ENCODE assay signal across 20 cellular contexts in the genomic region with DNA sequence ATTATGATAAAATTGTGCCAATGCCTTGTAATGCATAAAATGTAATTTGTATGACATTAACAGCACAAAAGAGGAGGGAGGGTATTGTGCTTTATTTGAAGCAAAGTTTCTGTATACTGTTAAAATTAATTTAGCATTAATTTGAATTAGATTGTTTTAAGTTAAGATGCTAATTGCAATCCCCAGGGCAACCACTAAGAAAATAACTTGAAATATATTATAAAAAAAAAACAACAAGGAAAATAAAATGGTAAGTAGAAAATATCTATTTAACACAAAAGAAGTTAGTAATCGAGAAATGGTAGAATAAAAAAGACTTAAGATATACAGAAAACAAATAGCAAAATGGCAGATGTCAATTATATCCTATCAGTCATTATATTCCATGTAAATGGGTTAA.
DNase-seq lines count a peak whose midpoint lies in the region; ATAC-seq and TF ChIP-seq lines count a peak whose summit lies in the region.
"Had no signal": no experiment of that assay in that cellular context is flagged by ENCODE, and none has a peak within 500 bp of the region (broad histone marks: within the 10 kb centered on the region; RNA-seq: fewer than 3 reads in every experiment).

No MANE protein-coding gene starts in this region.

- H3K4me3 ChIP-seq in AG09309 (ENCODE audit: control insufficient read depth, low read depth, low read length) (no peak overlapping the region), endodermal cell (ENCODE audit: low read length) (no peak overlapping the region), smooth muscle cell (no peak overlapping the region)
- H3K4me3 ChIP-seq: BLaER1 treated with 17β-estradiol and CSF1 and Interleukin-3, amounts not matched to agents 10 nM and 100 nM; GM23338 had no signal

- no peaks in the 10 kb centered on the region for H3F3A ChIP-seq in smooth muscle cell (ENCODE audit: low read depth)

- no peaks in the 10 kb centered on the region for H3K9me3 ChIP-seq in endodermal cell (ENCODE audit: control insufficient read depth, low read length)
- H3K9me3 ChIP-seq in smooth muscle cell (replicated peaks; ENCODE audit: low read depth), result no peaks in the 10 kb centered on the region
- H3K9me3 ChIP-seq: BE2C; BLaER1 treated with 17β-estradiol and CSF1 and Interleukin-3, amounts not matched to agents 10 nM and 100 nM; Caco-2 had no signal

- H3K4me2 ChIP-seq in smooth muscle cell, result no peak overlapping the region
- H3K4me2 ChIP-seq: BLaER1 treated with 17β-estradiol and CSF1 and Interleukin-3, amounts not matched to agents 10 nM and 100 nM; GM23338 had no signal

- no peak overlapping the region for H3K27ac ChIP-seq in endodermal cell (ENCODE audit: low read depth, low read length)
- no peak overlapping the region for H3K27ac ChIP-seq in smooth muscle cell (ENCODE audit: low read depth)
- H3K27ac ChIP-seq: 22Rv1; BLaER1 treated with 17β-estradiol and CSF1 and Interleukin-3, amounts not matched to agents 10 nM and 100 nM had no signal

- H3K36me3 ChIP-seq in endodermal cell (ENCODE audit: control insufficient read depth, insufficient read depth, low read length), result no peaks in the 10 kb centered on the region
- H3K36me3 ChIP-seq in smooth muscle cell (ENCODE audit: low read depth), result no peaks in the 10 kb centered on the region
- H3K36me3 ChIP-seq: BE2C; BLaER1 treated with 17β-estradiol and CSF1 and Interleukin-3, amounts not matched to agents 10 nM and 100 nM had no signal

- no peaks in the 10 kb centered on the region for H3K79me2 ChIP-seq in smooth muscle cell (ENCODE audit: low read depth)

- H2AFZ ChIP-seq in smooth muscle cell (ENCODE audit: low read depth), result no peak overlapping the region
- H2AFZ ChIP-seq: GM23338 had no signal

- intact Hi-C loops in activated naive CD4-positive, alpha-beta T cell treated with anti-CD3 and anti-CD28 coated beads for 36 hours (cut with micrococcal nuclease), result no loop called here

- no peaks in the 10 kb centered on the region for H4K20me1 ChIP-seq in smooth muscle cell (ENCODE audit: low read depth)
- H4K20me1 ChIP-seq: BLaER1 treated with 17β-estradiol and CSF1 and Interleukin-3, amounts not matched to agents 10 nM and 100 nM had no signal

- H3K9me3 Mint-ChIP-seq in endodermal cell, result no peaks in the 10 kb centered on the region
- no peaks in the 10 kb centered on the region for H3K9me3 Mint-ChIP-seq in glutamatergic neuron (ENCODE audit: unreplicated experiment)
- H3K9me3 Mint-ChIP-seq in activated naive CD4-positive, alpha-beta T cell treated with anti-CD3 and anti-CD28 coated beads for 36 hours, result no peaks in the 10 kb centered on the region
- H3K9me3 Mint-ChIP-seq: CD4-positive, CD25-positive, alpha-beta regulatory T cell; CD8-positive, alpha-beta T cell; GM23338; H9 had no signal

- H3K27me3 Mint-ChIP-seq in endodermal cell (ENCODE audit: insufficient read depth) (peaks cover 16% of the 10 kb centered on the region), glutamatergic neuron (ENCODE audit: unreplicated experiment) (no peaks in the 10 kb centered on the region)
- peaks cover 9% of the 10 kb centered on the region for H3K27me3 Mint-ChIP-seq in activated naive CD4-positive, alpha-beta T cell treated with anti-CD3 and anti-CD28 coated beads for 36 hours (ENCODE audit: low read depth)
- H3K27me3 Mint-ChIP-seq: CD4-positive, CD25-positive, alpha-beta regulatory T cell had no signal

- H3K4me3 Mint-ChIP-seq in endodermal cell (no peak overlapping the region), glutamatergic neuron (ENCODE audit: unreplicated experiment) (no peak overlapping the region)
- no peak overlapping the region for H3K4me3 Mint-ChIP-seq in activated naive CD4-positive, alpha-beta T cell treated with anti-CD3 and anti-CD28 coated beads for 36 hours
- H3K4me3 Mint-ChIP-seq: CD4-positive, CD25-positive, alpha-beta regulatory T cell; CD8-positive, alpha-beta T cell; GM23338; H9 had no signal

- H3K27ac Mint-ChIP-seq in endodermal cell, result no peak overlapping the region
- no peak overlapping the region for H3K27ac Mint-ChIP-seq in glutamatergic neuron (ENCODE audit: unreplicated experiment)
- H3K27ac Mint-ChIP-seq in activated naive CD4-positive, alpha-beta T cell treated with anti-CD3 and anti-CD28 coated beads for 36 hours, result no peak overlapping the region
- H3K27ac Mint-ChIP-seq: CD4-positive, CD25-positive, alpha-beta regulatory T cell; CD8-positive, alpha-beta T cell; GM23338; H9 had no signal

- H3K4me1 ChIP-seq in endodermal cell (ENCODE audit: control insufficient read depth, insufficient read depth, low read length), result no peaks in the 10 kb centered on the region
- H3K4me1 ChIP-seq in smooth muscle cell (ENCODE audit: low read depth), result no peaks in the 10 kb centered on the region
- H3K4me1 ChIP-seq: BE2C; BLaER1 treated with 17β-estradiol and CSF1 and Interleukin-3, amounts not matched to agents 10 nM and 100 nM; Caco-2 had no signal

- no peak for DNase-seq in AG09309 (ENCODE audit: low read depth)
- DNase-seq in endodermal cell, result no peak
- DNase-seq in glutamatergic neuron, result no peak
- DNase-seq in smooth muscle cell (lab: John Stamatoyannopoulos, UW; ENCODE audit: unreplicated experiment), result no peak
- DNase-seq in NCI-H146 treated with DMSO at 0.1 percent for 48 hours (lab: John Stamatoyannopoulos, UW; ENCODE audit: unreplicated experiment), result no peak
- no peak for DNase-seq in SHP77 treated with DMSO at 0.1 percent for 48 hours (lab: John Stamatoyannopoulos, UW)
- DNase-seq in activated naive CD4-positive, alpha-beta T cell treated with anti-CD3 and anti-CD28 coated beads for 36 hours, result no peak
- DNase-seq: AML-193; BE2C; Caco-2; CD4-positive, CD25-positive, alpha-beta regulatory T cell; CD8-positive, alpha-beta T cell; DMS153; DND-41; H9 had no signal

- H3K36me3 Mint-ChIP-seq in endodermal cell (ENCODE audit: low read depth), result no peaks in the 10 kb centered on the region
- no peaks in the 10 kb centered on the region for H3K36me3 Mint-ChIP-seq in glutamatergic neuron (ENCODE audit: unreplicated experiment)
- no peaks in the 10 kb centered on the region for H3K36me3 Mint-ChIP-seq in activated naive CD4-positive, alpha-beta T cell treated with anti-CD3 and anti-CD28 coated beads for 36 hours (ENCODE audit: low read depth)
- H3K36me3 Mint-ChIP-seq: CD4-positive, CD25-positive, alpha-beta regulatory T cell; CD8-positive, alpha-beta T cell had no signal

- CTCF ChIA-PET in activated naive CD4-positive, alpha-beta T cell treated with anti-CD3 and anti-CD28 coated beads for 36 hours (lab: Charles Lee), result no interaction called here

- H3K4me1 Mint-ChIP-seq in endodermal cell (no peaks in the 10 kb centered on the region), glutamatergic neuron (ENCODE audit: low read depth, unreplicated experiment) (peaks cover 11% of the 10 kb centered on the region)
- H3K4me1 Mint-ChIP-seq in activated naive CD4-positive, alpha-beta T cell treated with anti-CD3 and anti-CD28 coated beads for 36 hours (ENCODE audit: low read depth), result no peaks in the 10 kb centered on the region
- H3K4me1 Mint-ChIP-seq: CD4-positive, CD25-positive, alpha-beta regulatory T cell; GM23338 had no signal

- H3K27me3 ChIP-seq in endodermal cell (ENCODE audit: control insufficient read depth, insufficient read depth, low read length, poor library complexity, severe bottlenecking), result no peaks in the 10 kb centered on the region
- peaks cover 31% of the 10 kb centered on the region for H3K27me3 ChIP-seq in smooth muscle cell (ENCODE audit: low read depth)
- H3K27me3 ChIP-seq: BE2C; BLaER1 treated with 17β-estradiol and CSF1 and Interleukin-3, amounts not matched to agents 10 nM and 100 nM had no signal

- TF ChIP-seq CTCF in AG09309 (IDR thresholded peaks at IDR 0.05; ENCODE audit: control insufficient read depth, insufficient read depth, low read depth, low read length, missing control alignments) (peak; percentile 3), endodermal cell (conservative IDR thresholded peaks at IDR 0.05) (peak; percentile 55), glutamatergic neuron (IDR thresholded peaks at IDR 0.05; ENCODE audit: partially characterized antibody, unreplicated experiment) (peak; percentile 60), smooth muscle cell (IDR thresholded peaks at IDR 0.05; ENCODE audit: borderline replicate concordance, insufficient read depth, poor library complexity, severe bottlenecking) (peak; percentile 15)

- no CpG with 5 or more reads among the region's 1 CpG for WGBS in endodermal cell (ENCODE audit: insufficient coverage in 1 of 2, insufficient read length in 1 of 2), 2 experiments
- WGBS in smooth muscle cell (ENCODE audit: low lambda C conversion rate), result 76% methylated on average over 1 of the region's 1 CpG

- no peak for ATAC-seq in GM18511 (IDR thresholded peaks at IDR 0.05; ENCODE audit: unreplicated experiment)
- ATAC-seq: CD8-positive, alpha-beta T cell; GM23338; HCT116 had no signal

- no peak overlapping the region for H3K9ac ChIP-seq in endodermal cell (ENCODE audit: extremely low read depth, low read length, poor library complexity, severe bottlenecking)
- H3K9ac ChIP-seq in smooth muscle cell (ENCODE audit: low read depth), result no peak overlapping the region
- H3K9ac ChIP-seq: BLaER1 treated with 17β-estradiol and CSF1 and Interleukin-3, amounts not matched to agents 10 nM and 100 nM had no signal

Comparison
In these comparisons a context has a peak if more than half of its experiments do, and no peak if none do; other contexts are left out.
1. CTCF ChIP-seq: peak in every context shown above with its lines; median percentile 60 in glutamatergic neuron; 55 in endodermal cell; 15 in smooth muscle cell; 3 in AG09309.